In the genomic region with DNA sequence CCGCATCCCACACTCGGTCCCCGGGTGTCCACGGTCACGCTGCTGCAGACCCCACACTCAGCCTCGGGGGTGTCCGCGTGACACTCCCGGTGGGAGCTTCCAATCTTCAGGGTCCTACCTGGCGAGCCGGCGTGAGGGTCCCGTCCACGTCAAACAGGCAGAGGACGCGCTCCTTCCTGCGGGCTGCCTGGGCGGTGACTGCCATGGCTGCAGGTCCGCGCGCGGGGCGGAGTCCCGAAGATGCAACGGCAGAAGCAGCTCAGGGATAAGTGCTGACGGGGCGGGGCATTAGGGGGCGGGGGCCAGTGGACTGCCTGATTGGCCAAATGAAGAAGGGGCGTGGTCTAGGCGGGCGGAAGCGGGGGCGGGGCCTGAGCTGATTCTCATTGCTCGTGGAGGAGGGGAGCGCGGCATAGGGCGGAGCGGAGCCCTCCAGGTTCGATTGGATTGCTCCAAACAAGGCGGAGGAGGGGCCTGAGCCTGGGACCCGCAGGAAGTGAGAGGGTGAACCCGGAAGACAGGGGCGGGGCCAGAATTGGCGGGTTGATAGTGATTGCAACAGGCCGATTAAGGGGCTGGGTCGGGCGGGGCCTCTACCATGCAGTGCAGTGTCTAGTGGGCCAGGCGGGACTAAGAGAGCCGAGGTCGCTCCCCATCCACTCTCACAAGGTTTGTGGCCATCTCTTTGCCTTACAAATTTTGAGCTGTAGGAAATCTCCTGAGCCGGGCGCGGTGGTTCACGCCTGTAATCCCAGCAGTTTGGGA, we compare ENCODE assay signal across 8 cellular contexts. TPM values are rescaled to one million over a fixed set of nuclear protein-coding genes. Genes with fewer than 3 reads are reported as not detected.
DNase-seq lines count a peak whose midpoint lies in the region; ATAC-seq lines count a peak whose summit lies in the region.

A gene (minus strand): TSS at position 240 of the 765 bp plus-strand sequence. CDS start 35 bp downstream, at position 205.

- peak; percentile 99 for DNase-seq in COLO668 (lab: John Stamatoyannopoulos, UW; ENCODE audit: unreplicated experiment)
- DNase-seq in HT1080 (ENCODE audit: low read depth), result peak; percentile 99
- DNase-seq in NOMO-1 treated with DMSO at 0.1 percent for 48 hours (lab: John Stamatoyannopoulos, UW; ENCODE audit: unreplicated experiment), result peak; percentile 99
- DNase-seq in activated CD8-positive, alpha-beta memory T cell treated with anti-CD3 and anti-CD28 coated beads for 4 hours (ENCODE audit: low read depth in 2 of 2), result peak; percentile 100
- peak; percentile 100 for DNase-seq in effector memory CD8-positive, alpha-beta T cell
- DNase-seq in memory B cell (ENCODE audit: low spot score in 2 of 2), result peak; percentile 95 to 99
- peak; percentile 100 for DNase-seq in stimulated activated CD8-positive, alpha-beta memory T cell treated with anti-CD3 and anti-CD28 coated beads, Interleukin-12 subunit alpha, Interleukin-12 subunit beta, amount 100 ng/mL, for 24 hours (ENCODE audit: extremely low read depth)

- peaks cover 13 to 18% of the 10 kb centered on the region in 2 donors for H3K4me1 Mint-ChIP-seq in effector memory CD8-positive, alpha-beta T cell (ENCODE audit: low read depth in 2 of 2)
- no peaks in the 10 kb centered on the region for H3K4me1 Mint-ChIP-seq in memory B cell

- peak within 1 kb of the TSS; percentile 84 to 87 for H3K27ac Mint-ChIP-seq in effector memory CD8-positive, alpha-beta T cell
- H3K27ac Mint-ChIP-seq in memory B cell, result peak within 1 kb of the TSS; percentile 58

- ATAC-seq in GM21360 (IDR thresholded peaks at IDR 0.05; ENCODE audit: unreplicated experiment), result peak; percentile 88
- ATAC-seq in effector memory CD8-positive, alpha-beta T cell (replicated peaks), result peak; percentile 95
- peak; percentile 94 for ATAC-seq in memory B cell (ENCODE audit: low read depth)

- no peaks in the 10 kb centered on the region for H3K27me3 Mint-ChIP-seq in effector memory CD8-positive, alpha-beta T cell
- no peaks in the 10 kb centered on the region for H3K27me3 Mint-ChIP-seq in memory B cell

- peaks cover 3% of the 10 kb centered on the region for H3K36me3 Mint-ChIP-seq in effector memory CD8-positive, alpha-beta T cell (ENCODE audit: insufficient read depth)
- H3K36me3 Mint-ChIP-seq in memory B cell, result peaks cover 4% of the 10 kb centered on the region

- H3K9me3 Mint-ChIP-seq in effector memory CD8-positive, alpha-beta T cell, result no peaks in the 10 kb centered on the region
- H3K9me3 Mint-ChIP-seq in memory B cell, result no peaks in the 10 kb centered on the region

- peak within 1 kb of the TSS; percentile 89 to 93 for H3K4me3 Mint-ChIP-seq in effector memory CD8-positive, alpha-beta T cell
- peak within 1 kb of the TSS; percentile 95 for H3K4me3 Mint-ChIP-seq in memory B cell

RNA-seq across cellular contexts. Expression of the gene that starts here (rescaled TPM):
- 7.2 and 9.1 TPM in 2 replicates for total RNA-seq in HT1080 (2014; rRNA removed; shearing (Covaris generic))
- 24.2 and 30.6 TPM in 2 replicates for polyA plus RNA-seq in HT1080 (2015; cell fraction: cytosol; rRNA removed)
- 22.1 and 22.7 TPM in 2 replicates for polyA plus RNA-seq in HT1080 (2015; cell fraction: nucleus; rRNA removed)

Comparison
In these comparisons a context has a peak if more than half of its experiments do, and no peak if none do; other contexts are left out.
1. Peak in every context shown above with its lines: DNase-seq and ATAC-seq.